In genomic region chr3:58386966-58387365, GRCh38 we compare ENCODE assay signal across 10 cellular contexts. TPM values are rescaled to one million over a fixed set of nuclear protein-coding genes. Genes with fewer than 3 reads are reported as not detected.
A peak's percentile ranks its signal among the peaks of the same experiment; 100 is the strongest.
DNase-seq lines count a peak whose midpoint lies in the region; ATAC-seq and TF ChIP-seq lines count a peak whose summit lies in the region.
"Had no signal": no experiment of that assay in that cellular context is flagged by ENCODE, and none has a peak within 500 bp of the region (broad histone marks: within the 10 kb centered on the region; RNA-seq: fewer than 3 reads in every experiment).

No MANE protein-coding gene starts in this region.

- TF ChIP-seq CTCF in endodermal cell (conservative IDR thresholded peaks at IDR 0.05) (no peak), tibial artery (IDR thresholded peaks at IDR 0.05) (no peak)

- CTCF ChIA-PET in activated CD4-positive, alpha-beta memory T cell treated with anti-CD3 and anti-CD28 coated beads, Interleukin-2, amount 10 ng/mL, durations not matched to agents 7 days and 5 days (lab: Charles Lee): interaction anchor here (2.7 kb wide), 1 partner anchor 80 kb away, joined by 8 read pairs; the partner anchor contains the start of genes HTD2 and RPP14
- CTCF ChIA-PET in activated CD4-positive, alpha-beta memory T cell treated with anti-CD3 and anti-CD28 coated beads for 36 hours (lab: Charles Lee): no interaction called here

- no peak overlapping the region for H3K4me3 ChIP-seq in endodermal cell (ENCODE audit: low read length)
- no peak overlapping the region for H3K4me3 ChIP-seq in tibial artery
- H3K4me3 ChIP-seq: SK-N-MC had no signal

- no peaks in the 10 kb centered on the region for H3K27me3 ChIP-seq in endodermal cell (ENCODE audit: control insufficient read depth, insufficient read depth, low read length, poor library complexity, severe bottlenecking)
- no peaks in the 10 kb centered on the region for H3K27me3 ChIP-seq in tibial artery

- H3K9me3 Mint-ChIP-seq in activated CD4-positive, alpha-beta memory T cell treated with anti-CD3 and anti-CD28 coated beads, Interleukin-2, amount 10 ng/mL, durations not matched to agents 7 days and 5 days: no peaks in the 10 kb centered on the region
- no peaks in the 10 kb centered on the region for H3K9me3 Mint-ChIP-seq in activated CD4-positive, alpha-beta memory T cell treated with anti-CD3 and anti-CD28 coated beads for 36 hours
- no peaks in the 10 kb centered on the region for H3K9me3 Mint-ChIP-seq in endodermal cell
- H3K9me3 Mint-ChIP-seq: stimulated activated naive CD8-positive, alpha-beta T cell treated with anti-CD3 and anti-CD28 coated beads, Interleukin-15, Interleukin-2, amounts not matched to agents 100 ng/mL and 50 ng/mL, for 24 hours had no signal

- no peak overlapping the region for H3K4me3 Mint-ChIP-seq in activated CD4-positive, alpha-beta memory T cell treated with anti-CD3 and anti-CD28 coated beads, Interleukin-2, amount 10 ng/mL, durations not matched to agents 7 days and 5 days
- no peak overlapping the region for H3K4me3 Mint-ChIP-seq in activated CD4-positive, alpha-beta memory T cell treated with anti-CD3 and anti-CD28 coated beads for 36 hours
- no peak overlapping the region for H3K4me3 Mint-ChIP-seq in endodermal cell
- H3K4me3 Mint-ChIP-seq: stimulated activated naive CD8-positive, alpha-beta T cell treated with anti-CD3 and anti-CD28 coated beads, Interleukin-15, Interleukin-2, amounts not matched to agents 100 ng/mL and 50 ng/mL, for 24 hours had no signal

- peak overlapping the region; percentile 32 for H3K27ac Mint-ChIP-seq in activated CD4-positive, alpha-beta memory T cell treated with anti-CD3 and anti-CD28 coated beads, Interleukin-2, amount 10 ng/mL, durations not matched to agents 7 days and 5 days
- no peak overlapping the region for H3K27ac Mint-ChIP-seq in activated CD4-positive, alpha-beta memory T cell treated with anti-CD3 and anti-CD28 coated beads for 36 hours
- peak overlapping the region; percentile 10 for H3K27ac Mint-ChIP-seq in endodermal cell

- H3K27me3 Mint-ChIP-seq in activated CD4-positive, alpha-beta memory T cell treated with anti-CD3 and anti-CD28 coated beads, Interleukin-2, amount 10 ng/mL, durations not matched to agents 7 days and 5 days: no peaks in the 10 kb centered on the region
- no peaks in the 10 kb centered on the region for H3K27me3 Mint-ChIP-seq in activated CD4-positive, alpha-beta memory T cell treated with anti-CD3 and anti-CD28 coated beads for 36 hours
- H3K27me3 Mint-ChIP-seq in endodermal cell (ENCODE audit: insufficient read depth): no peaks in the 10 kb centered on the region
- H3K27me3 Mint-ChIP-seq: stimulated activated naive CD8-positive, alpha-beta T cell treated with anti-CD3 and anti-CD28 coated beads, Interleukin-15, Interleukin-2, amounts not matched to agents 100 ng/mL and 50 ng/mL, for 24 hours had no signal

- no peak overlapping the region for H3K9ac ChIP-seq in endodermal cell (ENCODE audit: extremely low read depth, low read length, poor library complexity, severe bottlenecking)

- no peaks in the 10 kb centered on the region for H3K36me3 ChIP-seq in endodermal cell (ENCODE audit: control insufficient read depth, insufficient read depth, low read length)
- peaks cover 0 to 9% (median 6%) of the 10 kb centered on the region in 3 donors for H3K36me3 ChIP-seq in tibial artery

- ATAC-seq in HG02840 (IDR thresholded peaks at IDR 0.05; ENCODE audit: low FRiP score, unreplicated experiment): no peak
- no peak for ATAC-seq in HG03039 (IDR thresholded peaks at IDR 0.05; ENCODE audit: unreplicated experiment)

- 82 to 85% methylated on average over 3 of the region's 3 CpGs for WGBS in endodermal cell (ENCODE audit: insufficient coverage in 1 of 2, insufficient read length in 1 of 2), 2 experiments

- POLR2A ChIA-PET in activated CD4-positive, alpha-beta memory T cell treated with anti-CD3 and anti-CD28 coated beads, Interleukin-2, amount 10 ng/mL, durations not matched to agents 7 days and 5 days (lab: Charles Lee): no interaction called here
- POLR2A ChIA-PET in activated CD4-positive, alpha-beta memory T cell treated with anti-CD3 and anti-CD28 coated beads for 36 hours (lab: Charles Lee): no interaction called here

- intact Hi-C loops in activated CD4-positive, alpha-beta memory T cell treated with anti-CD3 and anti-CD28 coated beads for 36 hours (cut with micrococcal nuclease): no loop called here
- intact Hi-C loops in tibial artery (cut with DNase I; ENCODE audit: low total_unique reads): no loop called here

- H3K36me3 Mint-ChIP-seq in activated CD4-positive, alpha-beta memory T cell treated with anti-CD3 and anti-CD28 coated beads, Interleukin-2, amount 10 ng/mL, durations not matched to agents 7 days and 5 days (ENCODE audit: low read depth): peaks cover 26% of the 10 kb centered on the region
- H3K36me3 Mint-ChIP-seq in activated CD4-positive, alpha-beta memory T cell treated with anti-CD3 and anti-CD28 coated beads for 36 hours: peaks cover 14% of the 10 kb centered on the region
- H3K36me3 Mint-ChIP-seq in endodermal cell (ENCODE audit: low read depth): no peaks in the 10 kb centered on the region

- DNase-seq in activated CD4-positive, alpha-beta memory T cell treated with anti-CD3 and anti-CD28 coated beads, Interleukin-2, amount 10 ng/mL, durations not matched to agents 7 days and 5 days: no peak
- DNase-seq in activated CD4-positive, alpha-beta memory T cell treated with anti-CD3 and anti-CD28 coated beads for 36 hours: no peak
- no peak for DNase-seq in endodermal cell
- peak; percentile 91 for DNase-seq in medulla oblongata (ENCODE audit: extremely low spot score)
- DNase-seq in tibial artery: peak; percentile 39 to 72
- no peak for DNase-seq in H4 (ENCODE audit: low spot score)

- H3K27ac ChIP-seq in endodermal cell (ENCODE audit: low read depth, low read length): peak overlapping the region; percentile 33
- H3K27ac ChIP-seq in tibial artery: peak overlapping the region; percentile 24 to 31
- H3K27ac ChIP-seq: SK-N-MC had no signal

- peaks cover 23% of the 10 kb centered on the region for H3K4me1 Mint-ChIP-seq in activated CD4-positive, alpha-beta memory T cell treated with anti-CD3 and anti-CD28 coated beads, Interleukin-2, amount 10 ng/mL, durations not matched to agents 7 days and 5 days
- peaks cover 7% of the 10 kb centered on the region for H3K4me1 Mint-ChIP-seq in activated CD4-positive, alpha-beta memory T cell treated with anti-CD3 and anti-CD28 coated beads for 36 hours (ENCODE audit: low read depth)
- H3K4me1 Mint-ChIP-seq in endodermal cell: peaks cover 50% of the 10 kb centered on the region

- H3K4me1 ChIP-seq in endodermal cell (ENCODE audit: control insufficient read depth, insufficient read depth, low read length) (peaks cover 5% of the 10 kb centered on the region), tibial artery (peaks cover 0 to 30% (median 6%) of the 10 kb centered on the region in 4 donors)

- H3K9me3 ChIP-seq in endodermal cell (ENCODE audit: control insufficient read depth, low read length) (no peaks in the 10 kb centered on the region), tibial artery (no peaks in the 10 kb centered on the region)

RNA-seq across cellular contexts. Expression of gene PDHB, which starts 46.7 kb away (rescaled TPM):
- 10 to 100 TPM; 55.5 to 58.9 TPM for total RNA-seq in activated CD4-positive, alpha-beta memory T cell treated with anti-CD3 and anti-CD28 coated beads, Interleukin-2, amount 10 ng/mL, durations not matched to agents 7 days and 5 days
- total RNA-seq in activated CD4-positive, alpha-beta memory T cell treated with anti-CD3 and anti-CD28 coated beads for 36 hours: 10 to 100 TPM; 55.6 to 56.3 TPM
- 100 to 1,000 TPM; 127 to 159 TPM for total RNA-seq in endodermal cell
- 108 TPM for polyA plus RNA-seq in endodermal cell (2013, experiment 1 of 2)
- 102 TPM for polyA plus RNA-seq in endodermal cell (2013, experiment 2 of 2)
- total RNA-seq in H4 (2014; rRNA removed; shearing (Covaris generic)): 172 and 193 TPM in 2 replicates

RNA-seq across cellular contexts. Expression of gene PXK, which starts 54.3 kb away (rescaled TPM):
- 10 to 100 TPM; 50.7 to 51.2 TPM for total RNA-seq in activated CD4-positive, alpha-beta memory T cell treated with anti-CD3 and anti-CD28 coated beads, Interleukin-2, amount 10 ng/mL, durations not matched to agents 7 days and 5 days
- total RNA-seq in activated CD4-positive, alpha-beta memory T cell treated with anti-CD3 and anti-CD28 coated beads for 36 hours: 10 to 100 TPM; 40.9 to 45.4 TPM
- 10 to 100 TPM; 16.0 to 22.0 TPM for total RNA-seq in endodermal cell
- polyA plus RNA-seq in endodermal cell (2013, experiment 1 of 2): 10.3 TPM
- polyA plus RNA-seq in endodermal cell (2013, experiment 2 of 2): 10.2 TPM
- 41.7 and 48.8 TPM in 2 replicates for total RNA-seq in H4 (2014; rRNA removed; shearing (Covaris generic))

Comparison
In these comparisons a context has a peak if more than half of its experiments do, and no peak if none do; other contexts are left out.
1. DNase-seq: peak in medulla oblongata (single experiment) and tibial artery (2 of 2); none in activated CD4-positive, alpha-beta memory T cell treated with anti-CD3 and anti-CD28 coated beads, Interleukin-2, amount 10 ng/mL, durations not matched to agents 7 days and 5 days (single experiment), activated CD4-positive, alpha-beta memory T cell treated with anti-CD3 and anti-CD28 coated beads for 36 hours (single experiment), endodermal cell (single experiment) and H4 (single experiment).